ENCODE assay signal across 1 cellular context in the genomic region with DNA sequence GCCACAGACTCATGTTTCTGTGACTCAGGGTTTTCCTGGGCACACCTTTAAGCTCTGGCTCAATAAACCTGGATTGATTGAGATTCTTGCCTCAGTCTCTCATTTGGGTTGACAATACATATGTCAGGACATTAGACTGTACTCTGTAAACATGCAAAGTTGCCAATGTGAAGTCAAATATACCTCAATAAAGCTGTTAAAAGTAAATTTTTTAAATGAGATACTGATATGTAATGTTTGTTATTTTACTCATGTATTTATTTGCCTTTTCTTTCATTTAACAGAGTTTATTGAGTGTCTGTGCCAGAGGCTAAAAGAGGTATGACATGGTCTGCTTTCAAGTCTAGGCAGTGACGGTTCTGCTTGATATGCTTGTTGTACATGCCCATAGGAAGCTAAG.
TF ChIP-seq lines count a peak whose summit lies in the region.

No MANE protein-coding gene starts in this region.

TF ChIP-seq in HepG2, 621 proteins besides CTCF, POLR2A, EP300 and RAD21:
- no peak for TF ChIP-seq ZFP82 (CRISPR knock-in tag; IDR thresholded peaks at IDR 0.05; ENCODE audit: borderline replicate concordance)
- no peak for TF ChIP-seq RFX3 (CRISPR knock-in tag; IDR thresholded peaks at IDR 0.05)
- no peak for TF ChIP-seq ZNF878 (CRISPR knock-in tag; IDR thresholded peaks at IDR 0.05)
- TF ChIP-seq ARID5B (CRISPR knock-in tag; IDR thresholded peaks at IDR 0.05): no peak
- no peak for TF ChIP-seq ATF7-NPFF (CRISPR knock-in tag; IDR thresholded peaks at IDR 0.05; ENCODE audit: low read depth)
- TF ChIP-seq ATF1 (CRISPR knock-in tag; IDR thresholded peaks at IDR 0.05): no peak
- no peak for TF ChIP-seq ZNF484 (CRISPR knock-in tag; IDR thresholded peaks at IDR 0.05; ENCODE audit: borderline replicate concordance, low read depth)
- TF ChIP-seq EHMT2 (IDR thresholded peaks at IDR 0.05; ENCODE audit: borderline replicate concordance, low read depth, low read length): no peak
- no peak for TF ChIP-seq ZZZ3 (CRISPR knock-in tag; IDR thresholded peaks at IDR 0.05; ENCODE audit: borderline replicate concordance)
- TF ChIP-seq, protein P1, sequence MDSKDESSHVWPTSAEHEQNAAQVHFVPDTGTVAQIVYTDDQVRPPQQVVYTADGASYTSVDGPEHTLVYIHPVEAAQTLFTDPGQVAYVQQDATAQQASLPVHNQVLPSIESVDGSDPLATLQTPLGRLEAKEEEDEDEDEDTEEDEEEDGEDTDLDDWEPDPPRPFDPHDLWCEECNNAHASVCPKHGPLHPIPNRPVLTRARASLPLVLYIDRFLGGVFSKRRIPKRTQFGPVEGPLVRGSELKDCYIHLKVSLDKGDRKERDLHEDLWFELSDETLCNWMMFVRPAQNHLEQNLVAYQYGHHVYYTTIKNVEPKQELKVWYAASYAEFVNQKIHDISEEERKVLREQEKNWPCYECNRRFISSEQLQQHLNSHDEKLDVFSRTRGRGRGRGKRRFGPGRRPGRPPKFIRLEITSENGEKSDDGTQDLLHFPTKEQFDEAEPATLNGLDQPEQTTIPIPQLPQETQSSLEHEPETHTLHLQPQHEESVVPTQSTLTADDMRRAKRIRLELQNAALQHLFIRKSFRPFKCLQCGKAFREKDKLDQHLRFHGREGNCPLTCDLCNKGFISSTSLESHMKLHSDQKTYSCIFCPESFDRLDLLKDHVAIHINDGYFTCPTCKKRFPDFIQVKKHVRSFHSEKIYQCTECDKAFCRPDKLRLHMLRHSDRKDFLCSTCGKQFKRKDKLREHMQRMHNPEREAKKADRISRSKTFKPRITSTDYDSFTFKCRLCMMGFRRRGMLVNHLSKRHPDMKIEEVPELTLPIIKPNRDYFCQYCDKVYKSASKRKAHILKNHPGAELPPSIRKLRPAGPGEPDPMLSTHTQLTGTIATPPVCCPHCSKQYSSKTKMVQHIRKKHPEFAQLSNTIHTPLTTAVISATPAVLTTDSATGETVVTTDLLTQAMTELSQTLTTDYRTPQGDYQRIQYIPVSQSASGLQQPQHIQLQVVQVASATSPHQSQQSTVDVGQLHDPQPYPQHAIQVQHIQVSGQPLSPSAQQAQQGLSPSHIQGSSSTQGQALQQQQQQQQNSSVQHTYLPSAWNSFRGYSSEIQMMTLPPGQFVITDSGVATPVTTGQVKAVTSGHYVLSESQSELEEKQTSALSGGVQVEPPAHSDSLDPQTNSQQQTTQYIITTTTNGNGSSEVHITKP (CRISPR knock-in tag; IDR thresholded peaks at IDR 0.05; ENCODE audit: low read depth): no peak
- no peak for TF ChIP-seq FIP1L1 (IDR thresholded peaks at IDR 0.05; ENCODE audit: borderline replicate concordance, insufficient read depth, low read depth, low read length)
- TF ChIP-seq SMAD3 (CRISPR knock-in tag; IDR thresholded peaks at IDR 0.05): no peak
- no peak for TF ChIP-seq CREB1 (IDR thresholded peaks at IDR 0.05)
- no peak for TF ChIP-seq CREB1 (CRISPR knock-in tag; IDR thresholded peaks at IDR 0.05)
- no peak for TF ChIP-seq SP4 (CRISPR knock-in tag; IDR thresholded peaks at IDR 0.05)
- no peak for TF ChIP-seq RBM39 (IDR thresholded peaks at IDR 0.05; ENCODE audit: low read depth, low read length, poor library complexity, severe bottlenecking)
- no peak for TF ChIP-seq AGO1 (IDR thresholded peaks at IDR 0.05; ENCODE audit: low read depth, low read length, poor library complexity, severe bottlenecking)
- no peak for TF ChIP-seq ZNF224 (CRISPR knock-in tag; IDR thresholded peaks at IDR 0.05)
- no peak for TF ChIP-seq NRL (CRISPR knock-in tag; IDR thresholded peaks at IDR 0.05; ENCODE audit: borderline replicate concordance)
